In genomic region chr6:66993272-66993671, GRCh38 we compare ENCODE assay signal across 15 cellular contexts.
"Had no signal": no experiment of that assay in that cellular context is flagged by ENCODE, and none has a peak within 500 bp of the region (broad histone marks: within the 10 kb centered on the region; RNA-seq: fewer than 3 reads in every experiment).

No MANE protein-coding gene starts in this region.

- H2AFZ ChIP-seq: parathyroid adenoma had no signal

- FAIRE-seq: TTC549 had no signal

- DNase-seq: activated T-cell treated with anti-CD3 and anti-CD28 coated beads, Interleukin-2, amount 50 U/mL, for 1 hour; body of pancreas; cerebellar nuclear complex; effector memory CD8-positive, alpha-beta T cell; hippocampal formation; lower lobe of right lung; retina; stimulated activated CD4-positive, alpha-beta T cell treated with anti-CD3 and anti-CD28 coated beads, Interleukin-15, amount 100 ng/mL, for 24 hours; stimulated activated CD4-positive, alpha-beta T cell treated with anti-CD3 and anti-CD28 coated beads, Interleukin-4, amount 100 ng/mL, for 24 hours; stimulated activated naive CD8-positive, alpha-beta T cell treated with anti-CD3 and anti-CD28 coated beads, Interleukin-15, amount 100 ng/mL, for 72 hours; testis had no signal

- H3K27ac ChIP-seq: body of pancreas, epithelial cell of prostate, gastroesophageal sphincter, lower lobe of right lung, parathyroid adenoma, testis had no signal

- H3K36me3 ChIP-seq: gastroesophageal sphincter, lower lobe of right lung had no signal

- ATAC-seq: body of pancreas; effector memory CD8-positive, alpha-beta T cell; gastroesophageal sphincter; lower lobe of right lung; stimulated activated naive CD8-positive, alpha-beta T cell treated with anti-CD3 and anti-CD28 coated beads, Interleukin-15, amount 100 ng/mL, for 72 hours had no signal

- H3K79me2 ChIP-seq: parathyroid adenoma had no signal

- H3K9me3 ChIP-seq: lower lobe of right lung, testis had no signal

- H3K27me3 ChIP-seq: body of pancreas, gastroesophageal sphincter, testis had no signal

- H3K4me3 ChIP-seq: body of pancreas, gastroesophageal sphincter, lower lobe of right lung, testis had no signal

- H3K4me1 ChIP-seq: body of pancreas, gastroesophageal sphincter, lower lobe of right lung, parathyroid adenoma, testis had no signal

- H3K9ac ChIP-seq: parathyroid adenoma had no signal
